In the genomic region with DNA sequence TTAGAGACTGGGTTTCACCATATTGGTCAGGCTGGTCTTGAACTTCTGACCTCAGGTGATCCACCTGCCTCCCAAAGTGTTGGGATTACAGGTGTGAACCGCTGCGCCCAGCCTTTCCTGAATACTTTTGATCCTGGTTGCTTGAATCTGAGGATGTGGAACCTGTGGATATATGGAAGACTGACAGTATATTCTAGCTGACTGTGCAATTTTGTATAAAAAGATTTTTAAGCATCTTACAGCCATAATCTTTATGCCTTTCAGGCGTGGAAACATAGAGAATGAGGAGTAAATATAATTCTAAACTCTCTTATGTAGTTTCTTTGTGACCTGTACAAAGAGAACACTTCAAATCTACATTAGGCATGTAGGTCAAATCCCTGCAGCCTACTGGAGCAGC, we compare ENCODE assay signal across 14 cellular contexts. TPM values are rescaled to one million over a fixed set of nuclear protein-coding genes. Genes with fewer than 3 reads are reported as not detected.
DNase-seq lines count a peak whose midpoint lies in the region; ATAC-seq and TF ChIP-seq lines count a peak whose summit lies in the region.
"Had no signal": no experiment of that assay in that cellular context is flagged by ENCODE, and none has a peak within 500 bp of the region (broad histone marks: within the 10 kb centered on the region; RNA-seq: fewer than 3 reads in every experiment).

No MANE protein-coding gene starts in this region.

- TF ChIP-seq CTCF in upper lobe of left lung (IDR thresholded peaks at IDR 0.05) (no peak), sigmoid colon (IDR thresholded peaks at IDR 0.05) (no peak)

- H3K36me3 ChIP-seq in upper lobe of left lung: peaks cover 0 to 47% (median 10%) of the 10 kb centered on the region in 4 donors
- H3K36me3 ChIP-seq in sigmoid colon: peaks cover 0 to 24% (median 0%) of the 10 kb centered on the region in 4 donors

- 93 to 97% methylated on average over 3 of the region's 3 CpGs for WGBS in upper lobe of left lung, 2 donors
- 90 to 94% methylated on average over 3 of the region's 3 CpGs for WGBS in sigmoid colon, 2 donors

- H3K4me3 ChIP-seq in upper lobe of left lung: no peak overlapping the region
- H3K4me3 ChIP-seq in sigmoid colon: no peak overlapping the region

- TF ChIP-seq EP300 in upper lobe of left lung (IDR thresholded peaks at IDR 0.05) (no peak), sigmoid colon (IDR thresholded peaks at IDR 0.05) (no peak)

- peaks cover 97% of the 10 kb centered on the region for H3K4me1 Mint-ChIP-seq in activated naive CD4-positive, alpha-beta T cell treated with anti-CD3 and anti-CD28 coated beads, Interleukin-2, amount 10 ng/mL, durations not matched to agents 7 days and 5 days
- H3K4me1 Mint-ChIP-seq in memory B cell: peaks cover 54% of the 10 kb centered on the region

- CTCF ChIA-PET in activated naive CD4-positive, alpha-beta T cell treated with anti-CD3 and anti-CD28 coated beads, Interleukin-2, amount 10 ng/mL, durations not matched to agents 7 days and 5 days (lab: Charles Lee): interaction anchor here (0.6 to 39.3 kb wide), 5 partner anchors 10 to 36 kb away, joined by 3 to 986 read pairs (median 10); no protein-coding TSS in a partner anchor

- H3K27ac Mint-ChIP-seq in activated naive CD4-positive, alpha-beta T cell treated with anti-CD3 and anti-CD28 coated beads, Interleukin-2, amount 10 ng/mL, durations not matched to agents 7 days and 5 days: peak overlapping the region; percentile 85
- peak overlapping the region; percentile 63 to 99 for H3K27ac Mint-ChIP-seq in activated naive CD4-positive, alpha-beta T cell treated with anti-CD3 and anti-CD28 coated beads, Interleukin-2, amount 50 U/mL, for 72 hours
- peak overlapping the region; percentile 97 for H3K27ac Mint-ChIP-seq in memory B cell

- intact Hi-C loops in sigmoid colon (cut with DNase I): no loop called here

- H3K9me3 ChIP-seq in upper lobe of left lung (no peaks in the 10 kb centered on the region), sigmoid colon (no peaks in the 10 kb centered on the region)

- H3K9me3 Mint-ChIP-seq in activated naive CD4-positive, alpha-beta T cell treated with anti-CD3 and anti-CD28 coated beads, Interleukin-2, amount 10 ng/mL, durations not matched to agents 7 days and 5 days: no peaks in the 10 kb centered on the region
- H3K9me3 Mint-ChIP-seq in activated naive CD4-positive, alpha-beta T cell treated with anti-CD3 and anti-CD28 coated beads, Interleukin-2, amount 50 U/mL, for 72 hours: no peaks in the 10 kb centered on the region
- no peaks in the 10 kb centered on the region for H3K9me3 Mint-ChIP-seq in memory B cell

- peaks cover 95 to 100% (median 99%) of the 10 kb centered on the region in 4 donors for H3K4me1 ChIP-seq in upper lobe of left lung
- H3K4me1 ChIP-seq in sigmoid colon: peaks cover 0 to 66% (median 58%) of the 10 kb centered on the region in 4 donors

- TF ChIP-seq POLR2A in upper lobe of left lung (IDR thresholded peaks at IDR 0.05) (no peak), sigmoid colon (IDR thresholded peaks at IDR 0.05) (no peak)

- H3K27me3 Mint-ChIP-seq in activated naive CD4-positive, alpha-beta T cell treated with anti-CD3 and anti-CD28 coated beads, Interleukin-2, amount 10 ng/mL, durations not matched to agents 7 days and 5 days: no peaks in the 10 kb centered on the region
- H3K27me3 Mint-ChIP-seq in memory B cell: no peaks in the 10 kb centered on the region

- H3K27me3 ChIP-seq in upper lobe of left lung: no peaks in the 10 kb centered on the region
- H3K27me3 ChIP-seq in sigmoid colon: no peaks in the 10 kb centered on the region
- H3K27me3 ChIP-seq: brain microvascular endothelial cell had no signal

- DNase-seq in activated naive CD4-positive, alpha-beta T cell treated with anti-CD3 and anti-CD28 coated beads, Interleukin-2, amount 10 ng/mL, durations not matched to agents 7 days and 5 days: no peak
- DNase-seq in activated naive CD4-positive, alpha-beta T cell treated with Interleukin-2 at 50 U/mL for 16 hours: no peak
- no peak for DNase-seq in activated naive CD4-positive, alpha-beta T cell treated with anti-CD3 and anti-CD28 coated beads, Interleukin-2, amount 50 U/mL, for 72 hours (ENCODE audit: low spot score in 2 of 2)
- DNase-seq in memory B cell (ENCODE audit: low spot score in 2 of 2): no peak
- DNase-seq in upper lobe of left lung: no peak
- no peak for DNase-seq in sigmoid colon
- DNase-seq: brain microvascular endothelial cell, Karpas-422, left ventricle myocardium superior, NCI-H187, SHP77, small intestine had no signal

- peaks cover 60% of the 10 kb centered on the region for H3K36me3 Mint-ChIP-seq in activated naive CD4-positive, alpha-beta T cell treated with anti-CD3 and anti-CD28 coated beads, Interleukin-2, amount 10 ng/mL, durations not matched to agents 7 days and 5 days
- H3K36me3 Mint-ChIP-seq in activated naive CD4-positive, alpha-beta T cell treated with anti-CD3 and anti-CD28 coated beads, Interleukin-2, amount 50 U/mL, for 72 hours: peaks cover 5 to 27% of the 10 kb centered on the region in 2 donors
- H3K36me3 Mint-ChIP-seq in memory B cell: peaks cover 13% of the 10 kb centered on the region

- no peak for ATAC-seq in activated naive CD4-positive, alpha-beta T cell treated with anti-CD3 and anti-CD28 coated beads, Interleukin-2, amount 50 U/mL, for 72 hours
- ATAC-seq in memory B cell (ENCODE audit: low read depth) (no peak), upper lobe of left lung (ENCODE audit: low FRiP score in 2 of 2) (no peak), HG02763 (IDR thresholded peaks at IDR 0.05; ENCODE audit: unreplicated experiment) (no peak), GM21367 (IDR thresholded peaks at IDR 0.05; ENCODE audit: unreplicated experiment) (no peak)
- ATAC-seq: left ventricle myocardium superior had no signal

- H3K27ac ChIP-seq in upper lobe of left lung: peak overlapping the region; percentile 98 to 100 (median 99)
- no peak overlapping the region for H3K27ac ChIP-seq in sigmoid colon

- no peak overlapping the region for H3K4me3 Mint-ChIP-seq in activated naive CD4-positive, alpha-beta T cell treated with anti-CD3 and anti-CD28 coated beads, Interleukin-2, amount 10 ng/mL, durations not matched to agents 7 days and 5 days
- H3K4me3 Mint-ChIP-seq in memory B cell: no peak overlapping the region

RNA-seq across cellular contexts. Expression of a gene that starts 16.2 kb away (rescaled TPM):
- total RNA-seq in activated naive CD4-positive, alpha-beta T cell treated with anti-CD3 and anti-CD28 coated beads, Interleukin-2, amount 50 U/mL, for 72 hours: 10 to 100 TPM; 30.7 to 53.6 TPM
- total RNA-seq in upper lobe of left lung (100 to 1,000 TPM in 4 of 6 donors, 10 to 100 TPM in 2; 52.1 to 157 (median 111) TPM), sigmoid colon (10 to 100 TPM; 22.0 to 29.9 (median 23.9) TPM)
- 10 to 100 TPM; 12.0 to 67.3 (median 14.1) TPM for polyA plus RNA-seq in sigmoid colon

Comparison
In these comparisons a context has a peak if more than half of its experiments do, and no peak if none do; other contexts are left out.
1. H3K27ac ChIP-seq: peak in upper lobe of left lung (4 of 4); none in sigmoid colon (0 of 4).
2. Peak in every context shown above with its lines, with median percentiles within 50 percentile points of each other: H3K27ac Mint-ChIP-seq.